In genomic region chr6:110398778-110399177, GRCh38 we compare ENCODE assay signal across 13 cellular contexts. TPM values are rescaled to one million over a fixed set of nuclear protein-coding genes. Genes with fewer than 3 reads are reported as not detected.
DNase-seq lines count a peak whose midpoint lies in the region; TF ChIP-seq lines count a peak whose summit lies in the region.
"Had no signal": no experiment of that assay in that cellular context is flagged by ENCODE, and none has a peak within 500 bp of the region (broad histone marks: within the 10 kb centered on the region; RNA-seq: fewer than 3 reads in every experiment).

No MANE protein-coding gene starts in this region.

- H3K4me3 ChIP-seq in MG63 (no peak overlapping the region), brain microvascular endothelial cell (ENCODE audit: low read depth, low read length) (no peak overlapping the region), endodermal cell (ENCODE audit: low read length) (no peak overlapping the region), HAP-1 (no peak overlapping the region)
- H3K4me3 ChIP-seq: SJCRH30 had no signal

- no peak overlapping the region for H3K9ac ChIP-seq in endodermal cell (ENCODE audit: extremely low read depth, low read length, poor library complexity, severe bottlenecking)

- in situ Hi-C loops in brain microvascular endothelial cell (cut with HindIII; ENCODE audit: low pct_ligation_motif_present, low sequenced_read_pairs), result no loop called here
- in situ Hi-C loops in HAP-1 (cut with MboI; ENCODE audit: low sequenced_read_pairs), result loop anchor here (10.0 to 25.0 kb wide), 3 partner anchors 336 to 874 kb away; no protein-coding TSS in a partner anchor

- DNase-seq in EH (ENCODE audit: low read depth), result peak; percentile 52
- DNase-seq in MG63, result peak; percentile 23
- DNase-seq in brain microvascular endothelial cell, result peak; percentile 37
- DNase-seq in non-pigmented ciliary epithelial cell (ENCODE audit: low read depth), result peak; percentile 20
- no peak for DNase-seq in endodermal cell
- no peak for DNase-seq in HAP-1 (ENCODE audit: low spot score in 2 of 2)
- DNase-seq in iPS-NIHi7 (ENCODE audit: extremely low spot score), result no peak
- DNase-seq in AG20443 (ENCODE audit: low spot score), result no peak
- DNase-seq: CD4-positive, alpha-beta memory T cell; erythroblast; NCI-H1105; stomach had no signal

- H3K36me3 ChIP-seq in MG63 (no peaks in the 10 kb centered on the region), brain microvascular endothelial cell (replicated peaks) (no peaks in the 10 kb centered on the region), endodermal cell (ENCODE audit: control insufficient read depth, insufficient read depth, low read length) (no peaks in the 10 kb centered on the region), HAP-1 (replicated peaks) (no peaks in the 10 kb centered on the region)
- H3K36me3 ChIP-seq: SJCRH30, stomach had no signal

- H3K9me3 Mint-ChIP-seq in endodermal cell, result no peaks in the 10 kb centered on the region
- H3K9me3 Mint-ChIP-seq: CD4-positive, alpha-beta memory T cell had no signal

- H3K4me1 ChIP-seq in endodermal cell (ENCODE audit: control insufficient read depth, insufficient read depth, low read length), result no peaks in the 10 kb centered on the region
- no peaks in the 10 kb centered on the region for H3K4me1 ChIP-seq in HAP-1
- H3K4me1 ChIP-seq: SJCRH30 had no signal

- no peak overlapping the region for H3K4me3 Mint-ChIP-seq in endodermal cell

- no peaks in the 10 kb centered on the region for H3K27me3 Mint-ChIP-seq in endodermal cell (ENCODE audit: insufficient read depth)

- no peak for TF ChIP-seq CTCF in brain microvascular endothelial cell (IDR thresholded peaks at IDR 0.05; ENCODE audit: low read depth, low read length, missing control alignments)
- TF ChIP-seq CTCF in endodermal cell (conservative IDR thresholded peaks at IDR 0.05), result no peak

- H3K9me3 ChIP-seq in MG63 (no peaks in the 10 kb centered on the region), endodermal cell (ENCODE audit: control insufficient read depth, low read length) (no peaks in the 10 kb centered on the region), HAP-1 (no peaks in the 10 kb centered on the region)
- H3K9me3 ChIP-seq: SJCRH30, stomach had no signal

- H3K36me3 Mint-ChIP-seq in endodermal cell (ENCODE audit: low read depth), result no peaks in the 10 kb centered on the region
- H3K36me3 Mint-ChIP-seq: CD4-positive, alpha-beta memory T cell had no signal

- H3K4me1 Mint-ChIP-seq in endodermal cell, result no peaks in the 10 kb centered on the region

- H3K27ac ChIP-seq in brain microvascular endothelial cell (no peak overlapping the region), endodermal cell (ENCODE audit: low read depth, low read length) (no peak overlapping the region)
- H3K27ac ChIP-seq: SJCRH30 had no signal

- WGBS in endodermal cell (ENCODE audit: insufficient coverage in 1 of 2, insufficient read length in 1 of 2), 2 experiments, result 96 to 100% methylated on average over 1 to 4 of the region's 4 CpGs

- no peak overlapping the region for H3K27ac Mint-ChIP-seq in endodermal cell
- H3K27ac Mint-ChIP-seq: CD4-positive, alpha-beta memory T cell had no signal

- H3K27me3 ChIP-seq in MG63 (no peaks in the 10 kb centered on the region), brain microvascular endothelial cell (replicated peaks) (no peaks in the 10 kb centered on the region), endodermal cell (ENCODE audit: control insufficient read depth, insufficient read depth, low read length, poor library complexity, severe bottlenecking) (no peaks in the 10 kb centered on the region), HAP-1 (ENCODE audit: low read depth) (no peaks in the 10 kb centered on the region)
- H3K27me3 ChIP-seq: SJCRH30, stomach had no signal

RNA-seq across cellular contexts. Expression of gene DDO, which starts 16.6 kb away (rescaled TPM):
- total RNA-seq in MG63 (2014; rRNA removed; shearing (Covaris generic); ENCODE audit: low replicate concordance), result 0.22 and 0.89 TPM in 2 replicates
- not detected for total RNA-seq in endodermal cell
- polyA plus RNA-seq in endodermal cell (2013, experiment 1 of 2), result not detected
- not detected for polyA plus RNA-seq in endodermal cell (2013, experiment 2 of 2)
- total RNA-seq: CD4-positive, alpha-beta memory T cell had no signal
- polyA plus RNA-seq: CD4-positive, alpha-beta memory T cell had no signal

RNA-seq across cellular contexts. Expression of gene METTL24, which starts 40.6 kb away (rescaled TPM):
- total RNA-seq in MG63 (2014; rRNA removed; shearing (Covaris generic); ENCODE audit: low replicate concordance), result not detected in 2 replicates
- total RNA-seq in endodermal cell, result 1 to 10 TPM in 1 of 2 donors, under 1 TPM in 1; 0.24 to 1.3 TPM
- polyA plus RNA-seq in endodermal cell (2013, experiment 1 of 2), result 3.2 TPM
- polyA plus RNA-seq in endodermal cell (2013, experiment 2 of 2), result 2.5 TPM
- total RNA-seq: SJCRH30 had no signal

Comparison
In these comparisons a context has a peak if more than half of its experiments do, and no peak if none do; other contexts are left out.
1. DNase-seq: peak in EH (single experiment), MG63 (single experiment), brain microvascular endothelial cell (single experiment) and non-pigmented ciliary epithelial cell (single experiment); none in endodermal cell (single experiment), HAP-1 (0 of 2), iPS-NIHi7 (single experiment) and AG20443 (single experiment).